ENCODE assay signal across 6 cellular contexts in genomic region chr17:13160790-13161189, GRCh38.
"Had no signal": no experiment of that assay in that cellular context is flagged by ENCODE, and none has a peak within 500 bp of the region (broad histone marks: within the 10 kb centered on the region; RNA-seq: fewer than 3 reads in every experiment).

No MANE protein-coding gene starts in this region.

- H3K4me1 Mint-ChIP-seq: IgD-negative memory B cell had no signal

- H3K4me2 ChIP-seq: KMS-11 had no signal

- H3K4me3 ChIP-seq: K562 had no signal

- H3K27me3 Mint-ChIP-seq: IgD-negative memory B cell had no signal

- DNase-seq: KBM-7, KG1 had no signal

- H3K4me3 Mint-ChIP-seq: IgD-negative memory B cell had no signal

- H3K27ac Mint-ChIP-seq: IgD-negative memory B cell had no signal

- H3K36me3 Mint-ChIP-seq: IgD-negative memory B cell had no signal

- H3K9ac ChIP-seq: KMS-11 had no signal

- H3K27ac ChIP-seq: HL-60, KMS-11 had no signal

- H3K9me3 Mint-ChIP-seq: IgD-negative memory B cell had no signal
